In genomic region chr1:219567341-219567947, GRCh38 we compare ENCODE assay signal across 9 cellular contexts. TPM values are rescaled to one million over a fixed set of nuclear protein-coding genes. Genes with fewer than 3 reads are reported as not detected.
A peak's percentile ranks its signal among the peaks of the same experiment; 100 is the strongest.
DNase-seq lines count a peak whose midpoint lies in the region; ATAC-seq, FAIRE-seq and TF ChIP-seq lines count a peak whose summit lies in the region.
"Had no signal": no experiment of that assay in that cellular context is flagged by ENCODE, and none has a peak within 500 bp of the region (broad histone marks: within the 10 kb centered on the region; RNA-seq: fewer than 3 reads in every experiment).

No MANE protein-coding gene starts in this region.

- H3K4me1 ChIP-seq in MM.1S (ENCODE audit: low read length) (no peaks in the 10 kb centered on the region), keratinocyte (ENCODE audit: control insufficient read depth, extremely low read depth, insufficient read depth, low read length) (no peaks in the 10 kb centered on the region)

- H3K27ac ChIP-seq in MM.1S (ENCODE audit: low read length) (no peak overlapping the region), keratinocyte (ENCODE audit: control insufficient read depth, insufficient read depth, low read length) (no peak overlapping the region)
- no peak overlapping the region for H3K27ac ChIP-seq in CD4-positive, alpha-beta T cell (ENCODE audit: low read depth, low read length)

- ATAC-seq in GM21526 (IDR thresholded peaks at IDR 0.05; ENCODE audit: low FRiP score, unreplicated experiment) (peak; percentile 63), GM18873 (IDR thresholded peaks at IDR 0.05; ENCODE audit: low FRiP score, unreplicated experiment) (no peak)
- ATAC-seq in CD4-positive, alpha-beta T cell (ENCODE audit: poor library complexity): no peak

- peaks cover 18% of the 10 kb centered on the region for H3K4me1 Mint-ChIP-seq in CD14-positive monocyte
- H3K4me1 Mint-ChIP-seq in CD4-positive, alpha-beta T cell (ENCODE audit: low read depth): no peaks in the 10 kb centered on the region
- no peaks in the 10 kb centered on the region for H3K4me1 Mint-ChIP-seq in activated naive CD8-positive, alpha-beta T cell treated with anti-CD3 and anti-CD28 coated beads for 36 hours

- no peak for FAIRE-seq in keratinocyte (lab: Jason Lieb, UNC)

- H3K27ac Mint-ChIP-seq in CD14-positive monocyte: no peak overlapping the region
- H3K27ac Mint-ChIP-seq in CD4-positive, alpha-beta T cell: no peak overlapping the region
- no peak overlapping the region for H3K27ac Mint-ChIP-seq in activated naive CD8-positive, alpha-beta T cell treated with anti-CD3 and anti-CD28 coated beads for 36 hours
- H3K27ac Mint-ChIP-seq: stimulated activated naive CD8-positive, alpha-beta T cell treated with anti-CD3 and anti-CD28 coated beads, Interleukin-15, Interleukin-2, amounts not matched to agents 100 ng/mL and 50 ng/mL, for 24 hours had no signal

- no peaks in the 10 kb centered on the region for H3K9me2 ChIP-seq in MM.1S (replicated peaks; ENCODE audit: insufficient read depth, low read length)

- H3K4me3 ChIP-seq in MM.1S (ENCODE audit: low read length): no peak overlapping the region
- H3K4me3 ChIP-seq in WI38 (ENCODE audit: low read depth, low read length): no peak overlapping the region
- no peak overlapping the region for H3K4me3 ChIP-seq in keratinocyte (ENCODE audit: control insufficient read depth in 2 of 3, extremely low read depth in 1 of 3, insufficient read depth in 2 of 3, low read depth in 1 of 3, low read length in 3 of 3)

- H3K4me3 Mint-ChIP-seq in CD14-positive monocyte: no peak overlapping the region
- H3K4me3 Mint-ChIP-seq in CD4-positive, alpha-beta T cell: no peak overlapping the region
- H3K4me3 Mint-ChIP-seq in activated naive CD8-positive, alpha-beta T cell treated with anti-CD3 and anti-CD28 coated beads for 36 hours: no peak overlapping the region
- H3K4me3 Mint-ChIP-seq: stimulated activated naive CD8-positive, alpha-beta T cell treated with anti-CD3 and anti-CD28 coated beads, Interleukin-15, Interleukin-2, amounts not matched to agents 100 ng/mL and 50 ng/mL, for 24 hours had no signal

- no peaks in the 10 kb centered on the region for H3K79me2 ChIP-seq in MM.1S (ENCODE audit: low read length)
- no peaks in the 10 kb centered on the region for H3K79me2 ChIP-seq in keratinocyte (ENCODE audit: control insufficient read depth, insufficient read depth, low read length)

- DNase-seq in CD14-positive monocyte (ENCODE audit: low spot score): no peak
- peak; percentile 32 for DNase-seq in MM.1S
- no peak for DNase-seq in keratinocyte (ENCODE audit: low read depth, low spot score)
- DNase-seq in CD4-positive, alpha-beta T cell: no peak
- no peak for DNase-seq in activated naive CD8-positive, alpha-beta T cell treated with anti-CD3 and anti-CD28 coated beads for 36 hours

- TF ChIP-seq CTCF in CD14-positive monocyte (IDR thresholded peaks at IDR 0.05) (peak; percentile 72), MM.1S (IDR thresholded peaks at IDR 0.05; ENCODE audit: low read length) (peak; percentile 71), WI38 (IDR thresholded peaks at IDR 0.05; ENCODE audit: low read depth, low read length) (0 out of 2 replicates have a peak, but pooled peaks have one; percentile 16), keratinocyte (optimal IDR thresholded peaks at IDR 0.05 in 1 of 3, IDR thresholded peaks at IDR 0.05 in 1 of 3, conservative IDR thresholded peaks at IDR 0.05 in 1 of 3; ENCODE audit: extremely low read depth in 1 of 3, insufficient read depth in 2 of 3, low read length in 3 of 3) (peak in 2 of 3 experiments; percentile 44 to 53)
- no peak for TF ChIP-seq CTCF in CD4-positive, alpha-beta T cell (IDR thresholded peaks at IDR 0.05)

- no peaks in the 10 kb centered on the region for H3K27me3 ChIP-seq in MM.1S (replicated peaks; ENCODE audit: insufficient read depth, low read length)
- H3K27me3 ChIP-seq in keratinocyte (ENCODE audit: control insufficient read depth, extremely low read depth, insufficient read depth, low read length): no peaks in the 10 kb centered on the region
- H3K27me3 ChIP-seq in CD4-positive, alpha-beta T cell (ENCODE audit: control insufficient read depth, insufficient read depth, low read length): no peaks in the 10 kb centered on the region

- no peaks in the 10 kb centered on the region for H3K9me1 ChIP-seq in keratinocyte (ENCODE audit: control insufficient read depth, extremely low read depth, insufficient read depth, low read length)

- H3F3A ChIP-seq in MM.1S (ENCODE audit: insufficient read depth, low read length): no peaks in the 10 kb centered on the region

- no peaks in the 10 kb centered on the region for H3K36me3 Mint-ChIP-seq in CD14-positive monocyte
- H3K36me3 Mint-ChIP-seq in CD4-positive, alpha-beta T cell (ENCODE audit: low read depth): no peaks in the 10 kb centered on the region
- no peaks in the 10 kb centered on the region for H3K36me3 Mint-ChIP-seq in activated naive CD8-positive, alpha-beta T cell treated with anti-CD3 and anti-CD28 coated beads for 36 hours

- CTCF ChIA-PET in CD4-positive, alpha-beta T cell (lab: Charles Lee): no interaction called here

- no peak overlapping the region for H3K9ac ChIP-seq in MM.1S (ENCODE audit: low read length)
- H3K9ac ChIP-seq in keratinocyte (ENCODE audit: control insufficient read depth, extremely low read depth, insufficient read depth, low read length): no peak overlapping the region

- H3K9me3 ChIP-seq in MM.1S (replicated peaks; ENCODE audit: insufficient read depth, low read length) (no peaks in the 10 kb centered on the region), keratinocyte (ENCODE audit: control insufficient read depth, low read depth, low read length) (no peaks in the 10 kb centered on the region)
- no peaks in the 10 kb centered on the region for H3K9me3 ChIP-seq in CD4-positive, alpha-beta T cell (ENCODE audit: control insufficient read depth, low read length)

- H2AFZ ChIP-seq in MM.1S (ENCODE audit: low read length): no peak overlapping the region
- no peak overlapping the region for H2AFZ ChIP-seq in keratinocyte (ENCODE audit: control insufficient read depth, low read length)

- POLR2A ChIA-PET in CD4-positive, alpha-beta T cell (lab: Charles Lee): no interaction called here

- no peak overlapping the region for H3K4me2 ChIP-seq in MM.1S (ENCODE audit: low read depth, low read length)
- no peak overlapping the region for H3K4me2 ChIP-seq in keratinocyte (ENCODE audit: control insufficient read depth, extremely low read depth, insufficient read depth, low read depth, low read length)

- H3K9me3 Mint-ChIP-seq in CD14-positive monocyte: no peaks in the 10 kb centered on the region
- H3K9me3 Mint-ChIP-seq in CD4-positive, alpha-beta T cell: no peaks in the 10 kb centered on the region
- no peaks in the 10 kb centered on the region for H3K9me3 Mint-ChIP-seq in activated naive CD8-positive, alpha-beta T cell treated with anti-CD3 and anti-CD28 coated beads for 36 hours
- H3K9me3 Mint-ChIP-seq: stimulated activated naive CD8-positive, alpha-beta T cell treated with anti-CD3 and anti-CD28 coated beads, Interleukin-15, Interleukin-2, amounts not matched to agents 100 ng/mL and 50 ng/mL, for 24 hours had no signal

- H4K20me1 ChIP-seq in MM.1S (ENCODE audit: insufficient read depth, low read length) (no peaks in the 10 kb centered on the region), keratinocyte (ENCODE audit: control insufficient read depth, extremely low read depth, insufficient read depth, low read length) (no peaks in the 10 kb centered on the region)

- intact Hi-C loops in CD14-positive monocyte (cut with micrococcal nuclease): loop anchor here in 1 of 2 donors (10.0 kb wide), 1 partner anchor 1233 kb away; no protein-coding TSS in a partner anchor
- intact Hi-C loops in CD4-positive, alpha-beta T cell (cut with DNase I, micrococcal nuclease): no loop called here

- H3K36me3 ChIP-seq in MM.1S (replicated peaks; ENCODE audit: insufficient read depth, low read length) (no peaks in the 10 kb centered on the region), keratinocyte (ENCODE audit: control insufficient read depth in 2 of 2, extremely low read depth in 1 of 2, insufficient read depth in 2 of 2, low read length in 2 of 2) (no peaks in the 10 kb centered on the region)

- H3K27me3 Mint-ChIP-seq in CD14-positive monocyte (ENCODE audit: low read depth in 3 of 3): peaks cover 10 to 28% (median 19%) of the 10 kb centered on the region in 3 donors
- H3K27me3 Mint-ChIP-seq in CD4-positive, alpha-beta T cell: no peaks in the 10 kb centered on the region
- peaks cover 3% of the 10 kb centered on the region for H3K27me3 Mint-ChIP-seq in activated naive CD8-positive, alpha-beta T cell treated with anti-CD3 and anti-CD28 coated beads for 36 hours

- dilution Hi-C loops in keratinocyte (cut with MboI; ENCODE audit: extremely low pct_ligation_motif_present, low sequenced_read_pairs): no loop called here

RNA-seq across cellular contexts. Expression of gene ZC3H11B, which starts 45.5 kb away (rescaled TPM):
- polyA plus RNA-seq in CD14-positive monocyte (under 1 TPM in 1 of 2 donors, not detected in 1; 0.09 TPM), keratinocyte (0.06 to 0.14 TPM (median 0.09 TPM) in 3 replicates)
- not detected for polyA plus RNA-seq in keratinocyte (2011; ENCODE audit: low read depth)
- polyA plus RNA-seq in keratinocyte (2011; cell fraction: cytosol; rRNA removed): 0.05 and 0.13 TPM in 2 replicates
- 0.10 and 0.11 TPM in 2 replicates for polyA plus RNA-seq in keratinocyte (2011; cell fraction: nucleus; rRNA removed)
- polyA plus RNA-seq in keratinocyte (2012; ENCODE audit: low replicate concordance): 0.10 TPM in 1 of 2 replicates, not detected in the other
- 0.10 TPM in 1 of 3 replicates, not detected in the others for polyA minus RNA-seq in keratinocyte
- polyA minus RNA-seq in keratinocyte (2011; cell fraction: cytosol; rRNA and poly(A)+ RNA removed): not detected
- polyA minus RNA-seq in keratinocyte (2011; cell fraction: nucleus; rRNA and poly(A)+ RNA removed): not detected in 2 replicates
- total RNA-seq in CD4-positive, alpha-beta T cell: under 1 TPM in 1 of 2 experiments, not detected in 1; 0.14 TPM
- total RNA-seq in activated naive CD8-positive, alpha-beta T cell treated with anti-CD3 and anti-CD28 coated beads for 36 hours: under 1 TPM; 0.18 to 0.33 TPM
